8 cellular contexts compared by ENCODE assay signal in the genomic region with DNA sequence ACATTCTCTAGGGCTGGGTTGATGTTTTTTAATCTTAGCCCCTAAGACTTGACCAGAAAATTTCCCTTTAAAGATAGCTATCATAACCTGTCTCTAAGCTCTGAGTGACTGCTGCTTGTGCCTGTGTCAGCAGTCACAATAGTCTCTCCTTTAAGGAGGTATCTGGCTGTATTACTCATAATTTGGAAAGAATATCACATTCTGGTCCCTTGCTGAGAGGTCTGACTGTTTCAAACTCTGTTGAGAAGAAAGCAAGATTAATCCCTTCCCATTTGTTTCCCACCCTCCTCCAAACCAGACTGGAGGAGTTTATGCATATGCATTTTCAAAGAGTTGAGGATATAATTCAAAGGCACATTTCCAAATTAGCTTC. TPM values are rescaled to one million over a fixed set of nuclear protein-coding genes. Genes with fewer than 3 reads are reported as not detected.
DNase-seq lines count a peak whose midpoint lies in the region; ATAC-seq and TF ChIP-seq lines count a peak whose summit lies in the region.

No MANE protein-coding gene starts in this region.

- no peak overlapping the region for H3K27ac ChIP-seq in iPS-20b (ENCODE audit: low read length)
- H3K27ac ChIP-seq in testis = no peak overlapping the region

- H3K4me1 ChIP-seq in iPS-20b (ENCODE audit: insufficient read depth, low read length) (peaks cover 16% of the 10 kb centered on the region; the same call in 1 of the 2 replicates), testis (no peaks in the 10 kb centered on the region)

- peaks cover 10% of the 10 kb centered on the region for H3K4me1 Mint-ChIP-seq in T-helper 2 cell treated with Interferon-gamma antibody and Interleukin-4, amounts not matched to agents 5 μg/mL and 100 μg/mL, for 36 hours (ENCODE audit: low read depth)
- H3K4me1 Mint-ChIP-seq in activated T-helper 17 cell treated with anti-CD3 and anti-CD28 coated beads, Interleukin-2, amount 50 U/mL, for 72 hours = peaks cover 5% of the 10 kb centered on the region

- H3K4me3 ChIP-seq in iPS-20b (ENCODE audit: low read length) (peak overlapping the region; percentile 69; the same call in 1 of the 2 replicates), testis (peak overlapping the region; percentile 56 to 71)

- no peak overlapping the region for H3K27ac Mint-ChIP-seq in T-helper 2 cell treated with Interferon-gamma antibody and Interleukin-4, amounts not matched to agents 5 μg/mL and 100 μg/mL, for 36 hours
- no peak overlapping the region for H3K27ac Mint-ChIP-seq in activated T-helper 17 cell treated with anti-CD3 and anti-CD28 coated beads, Interleukin-2, amount 50 U/mL, for 72 hours

- ATAC-seq in activated T-helper 17 cell treated with anti-CD3 and anti-CD28 coated beads, Interleukin-2, amount 50 U/mL, for 72 hours (replicated peaks) = peak; percentile 9

- no peak overlapping the region; the same call in 1 of the 2 replicates for H3K9ac ChIP-seq in iPS-20b (ENCODE audit: low read depth, low read length)

- no peaks in the 10 kb centered on the region for H3K9me3 Mint-ChIP-seq in T-helper 2 cell treated with Interferon-gamma antibody and Interleukin-4, amounts not matched to agents 5 μg/mL and 100 μg/mL, for 36 hours
- no peaks in the 10 kb centered on the region for H3K9me3 Mint-ChIP-seq in activated T-helper 17 cell treated with anti-CD3 and anti-CD28 coated beads, Interleukin-2, amount 50 U/mL, for 72 hours

- intact Hi-C loops in testis (cut with DNase I; ENCODE audit: low total_unique reads) = no loop called here

- H3K4me3 Mint-ChIP-seq in T-helper 2 cell treated with Interferon-gamma antibody and Interleukin-4, amounts not matched to agents 5 μg/mL and 100 μg/mL, for 36 hours = peak overlapping the region; percentile 49
- peak overlapping the region; percentile 65 for H3K4me3 Mint-ChIP-seq in activated T-helper 17 cell treated with anti-CD3 and anti-CD28 coated beads, Interleukin-2, amount 50 U/mL, for 72 hours

- H3K9me3 ChIP-seq in iPS-20b (ENCODE audit: insufficient read depth, low read depth, low read length) = no peaks in the 10 kb centered on the region
- no peaks in the 10 kb centered on the region for H3K9me3 ChIP-seq in testis

- peaks cover 11% of the 10 kb centered on the region for H3K27me3 ChIP-seq in iPS-20b (ENCODE audit: insufficient read depth, low read length)
- no peaks in the 10 kb centered on the region for H3K27me3 ChIP-seq in testis

- no peak for DNase-seq in T-helper 2 cell treated with Interferon-gamma antibody and Interleukin-4, amounts not matched to agents 5 μg/mL and 100 μg/mL, for 36 hours (ENCODE audit: low spot score)
- no peak for DNase-seq in T-helper 2 cell
- no peak for DNase-seq in testis
- DNase-seq in ACHN = no peak
- DNase-seq in NAMALWA (ENCODE audit: low spot score) = no peak
- no peak for DNase-seq in NCI-H2227 (lab: John Stamatoyannopoulos, UW; ENCODE audit: unreplicated experiment)

- no peaks in the 10 kb centered on the region for H3K36me3 Mint-ChIP-seq in T-helper 2 cell treated with Interferon-gamma antibody and Interleukin-4, amounts not matched to agents 5 μg/mL and 100 μg/mL, for 36 hours (ENCODE audit: low read depth)
- H3K36me3 Mint-ChIP-seq in activated T-helper 17 cell treated with anti-CD3 and anti-CD28 coated beads, Interleukin-2, amount 50 U/mL, for 72 hours (ENCODE audit: low read depth) = no peaks in the 10 kb centered on the region

- in situ Hi-C loops in ACHN (cut with HindIII; ENCODE audit: low pct_ligation_motif_present, low pct_unique_long_range_greater_than_20kb, low sequenced_read_pairs) = no loop called here

- H3K27me3 Mint-ChIP-seq in T-helper 2 cell treated with Interferon-gamma antibody and Interleukin-4, amounts not matched to agents 5 μg/mL and 100 μg/mL, for 36 hours (ENCODE audit: low read depth) = peaks cover 67% of the 10 kb centered on the region
- H3K27me3 Mint-ChIP-seq in activated T-helper 17 cell treated with anti-CD3 and anti-CD28 coated beads, Interleukin-2, amount 50 U/mL, for 72 hours = peaks cover 54% of the 10 kb centered on the region

- no peak for TF ChIP-seq CTCF in testis (IDR thresholded peaks at IDR 0.05)

- H3K36me3 ChIP-seq in iPS-20b (ENCODE audit: insufficient read depth, low read depth, low read length) (no peaks in the 10 kb centered on the region), testis (ENCODE audit: low read depth, missing control alignments) (no peaks in the 10 kb centered on the region)

- TF ChIP-seq POLR2A in testis (IDR thresholded peaks at IDR 0.05) = no peak

RNA-seq across cellular contexts. Expression of gene HTR2A, which starts 2.3 kb away (rescaled TPM):
- not detected for total RNA-seq in activated T-helper 17 cell treated with anti-CD3 and anti-CD28 coated beads, Interleukin-2, amount 50 U/mL, for 72 hours
- 1 to 10 TPM in 1 of 2 donors, under 1 TPM in 1; 0.74 to 1.4 TPM for total RNA-seq in testis
- polyA plus RNA-seq in testis (ENCODE audit: insufficient read depth, low read depth, low replicate concordance) = 1.0 TPM
